ENCODE assay signal across 16 cellular contexts in genomic region chr5:151870820-151871219, GRCh38. TPM values are rescaled to one million over a fixed set of nuclear protein-coding genes. Genes with fewer than 3 reads are reported as not detected.
A peak's percentile ranks its signal among the peaks of the same experiment; 100 is the strongest.
DNase-seq lines count a peak whose midpoint lies in the region; ATAC-seq and TF ChIP-seq lines count a peak whose summit lies in the region.
"Had no signal": no experiment of that assay in that cellular context is flagged by ENCODE, and none has a peak within 500 bp of the region (broad histone marks: within the 10 kb centered on the region; RNA-seq: fewer than 3 reads in every experiment).

No MANE protein-coding gene starts in this region.

- CTCF ChIA-PET in AG04449 (lab: Yijun Ruan, JAX): no interaction called here
- CTCF ChIA-PET in HCT116 (lab: Charles Lee): no interaction called here

- TF ChIP-seq CTCF in AG04449 (IDR thresholded peaks at IDR 0.05; ENCODE audit: insufficient read depth, low read length, missing control alignments): no peak
- TF ChIP-seq CTCF in HCT116 (IDR thresholded peaks at IDR 0.05 in 2 of 3, conservative IDR thresholded peaks at IDR 0.05 in 1 of 3; ENCODE audit: borderline replicate concordance in 1 of 3, insufficient read depth in 1 of 3, low read depth in 2 of 3, low read length in 2 of 3): no peak

- H3K4me3 ChIP-seq in AG04449 (ENCODE audit: low read depth, low read length): no peak overlapping the region
- no peak overlapping the region for H3K4me3 ChIP-seq in HCT116 (replicated peaks in 1 of 2; ENCODE audit: low read depth in 1 of 2, low read length in 2 of 2)
- H3K4me3 ChIP-seq in SJSA1: no peak overlapping the region
- H3K4me3 ChIP-seq: lower lobe of right lung had no signal

- RAD21 ChIA-PET in HCT116 (lab: Charles Lee; ENCODE audit: low non-redundant PET in 1 of 2, low total read pairs in 2 of 2, uncharacterized antibody in 2 of 2, unreplicated experiment in 2 of 2): no interaction called here

- no peaks in the 10 kb centered on the region for H3K79me2 ChIP-seq in HCT116 (ENCODE audit: insufficient read depth, low read length)

- H4K20me1 ChIP-seq in HCT116 (ENCODE audit: insufficient read depth): no peaks in the 10 kb centered on the region

- H2AFZ ChIP-seq in HCT116 (ENCODE audit: low read depth, low read length, poor library complexity, severe bottlenecking): no peak overlapping the region

- H3K27me3 ChIP-seq in HCT116 (ENCODE audit: insufficient read depth, low read length) (no peaks in the 10 kb centered on the region), SJSA1 (replicated peaks) (no peaks in the 10 kb centered on the region; the same call in 1 of the 2 replicates)

- H3K9me2 ChIP-seq in HCT116 (ENCODE audit: insufficient read depth): no peaks in the 10 kb centered on the region

- peaks cover 0 to 8% of the 10 kb centered on the region in 2 experiments; a peak in 2 of 4 replicates for H3K4me1 ChIP-seq in HCT116 (ENCODE audit: control insufficient read depth in 1 of 2, insufficient read depth in 2 of 2, low read length in 2 of 2)
- H3K4me1 ChIP-seq in SJSA1 (replicated peaks): peaks cover 5% of the 10 kb centered on the region
- H3K4me1 ChIP-seq: Caco-2, lower lobe of right lung had no signal

- ATAC-seq in HCT116 (peak; percentile 80), GM21390 (IDR thresholded peaks at IDR 0.05; ENCODE audit: unreplicated experiment) (no peak)
- ATAC-seq: lower lobe of right lung had no signal

- intact Hi-C loops in HCT116 (cut with micrococcal nuclease): no loop called here

- TF ChIP-seq RAD21 in HCT116 (IDR thresholded peaks at IDR 0.05; ENCODE audit: low read depth): no peak

- POLR2A ChIA-PET in AG04449 (lab: Yijun Ruan, JAX): no interaction called here
- POLR2A ChIA-PET in HCT116 (lab: Charles Lee): no interaction called here

- H3K9ac ChIP-seq in HCT116 (ENCODE audit: low read length): no peak overlapping the region

- DNase-seq in AG04449 (ENCODE audit: low read depth, low spot score): peak; percentile 16
- DNase-seq in HCT116 (ENCODE audit: low read depth, low spot score): no peak
- DNase-seq in SJSA1 (ENCODE audit: low read depth in 1 of 2, low spot score in 2 of 2): peak; percentile 56 to 65
- peak; percentile 98 for DNase-seq in foreskin melanocyte
- DNase-seq in KG1 (lab: John Stamatoyannopoulos, UW): no peak
- DNase-seq in mucosa of gallbladder (ENCODE audit: low spot score): no peak
- no peak for DNase-seq in SK-N-DZ (ENCODE audit: low spot score)
- DNase-seq: activated CD8-positive, alpha-beta memory T cell treated with anti-CD3 and anti-CD28 coated beads, Interleukin-2, amount 50 U/mL, for 4 hours; Caco-2; caudate nucleus; KBM-7; lower lobe of right lung; NCI-H524 had no signal

- TF ChIP-seq POLR2A in HCT116 (IDR thresholded peaks at IDR 0.05; ENCODE audit: borderline replicate concordance, extremely low read depth, insufficient read depth, insufficient read length): no peak

- no TSS peak for BruUV-seq in HCT116 (replicated peaks; lab: Mats Ljungman, UMichigan)

- no peak overlapping the region for H3K4me2 ChIP-seq in HCT116 (ENCODE audit: low read length)

- H3K9me3 ChIP-seq in HCT116 (ENCODE audit: control insufficient read depth in 1 of 2, insufficient read depth in 1 of 2, low read depth in 1 of 2, low read length in 2 of 2) (no peaks in the 10 kb centered on the region), SJSA1 (replicated peaks) (no peaks in the 10 kb centered on the region)
- H3K9me3 ChIP-seq: Caco-2, lower lobe of right lung had no signal

- H3K27ac ChIP-seq in HCT116 (ENCODE audit: low read depth, low read length) (no peak overlapping the region), SJSA1 (peak overlapping the region; percentile 42)
- H3K27ac ChIP-seq: lower lobe of right lung had no signal

- H3K36me3 ChIP-seq in HCT116 (ENCODE audit: control insufficient read depth in 1 of 2, insufficient read depth in 2 of 2, low read length in 2 of 2): no peaks in the 10 kb centered on the region
- H3K36me3 ChIP-seq in SJSA1: no peaks in the 10 kb centered on the region
- H3K36me3 ChIP-seq: lower lobe of right lung had no signal

TF ChIP-seq in HCT116, 20 proteins besides CTCF, POLR2A, EP300 and RAD21:
- no peak for TF ChIP-seq TCF7L2 (IDR thresholded peaks at IDR 0.05; ENCODE audit: borderline replicate concordance, extremely low read depth, insufficient read depth, insufficient read length)
- no peak for TF ChIP-seq CEBPB (IDR thresholded peaks at IDR 0.05; ENCODE audit: low read depth)
- no peak for TF ChIP-seq POLR2AphosphoS5 (IDR thresholded peaks at IDR 0.05; ENCODE audit: low read depth, low read length)
- TF ChIP-seq CBX3 (IDR thresholded peaks at IDR 0.05; ENCODE audit: low read depth): no peak
- TF ChIP-seq MAX (IDR thresholded peaks at IDR 0.05): no peak
- no peak for TF ChIP-seq YY1 (IDR thresholded peaks at IDR 0.05; ENCODE audit: extremely low read depth, insufficient replicate concordance, low read depth, low read length)
- no peak for TF ChIP-seq SRF (IDR thresholded peaks at IDR 0.05; ENCODE audit: low read depth)
- TF ChIP-seq, protein P1, sequence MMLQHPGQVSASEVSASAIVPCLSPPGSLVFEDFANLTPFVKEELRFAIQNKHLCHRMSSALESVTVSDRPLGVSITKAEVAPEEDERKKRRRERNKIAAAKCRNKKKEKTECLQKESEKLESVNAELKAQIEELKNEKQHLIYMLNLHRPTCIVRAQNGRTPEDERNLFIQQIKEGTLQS (IDR thresholded peaks at IDR 0.05): no peak

RNA-seq across cellular contexts. Expression of gene GLRA1, which starts 53.8 kb away (rescaled TPM):
- total RNA-seq in HCT116 (2021; ENCODE audit: unreplicated experiment): not detected
- polyA plus RNA-seq in HCT116 (2012): not detected in 2 replicates
- not detected in 2 replicates for total RNA-seq in SJSA1 (2014; rRNA removed; shearing (Covaris generic))
- total RNA-seq in mucosa of gallbladder: not detected
- not detected in 2 replicates for polyA plus RNA-seq in SK-N-DZ (2014; cell fraction: cytosol; rRNA removed)
- not detected in 2 replicates for polyA plus RNA-seq in SK-N-DZ (2014; cell fraction: nucleus; rRNA removed)
- total RNA-seq: Caco-2; lower lobe of right lung; pulmonary artery endothelial cell; T-helper 1 cell treated with Interleukin-12 subunit alpha and Interleukin-12 subunit beta and Interleukin-4 antibody, amounts not matched to agents 30 ng/mL and 1 ng/mL, for 36 hours had no signal

Comparison
In these comparisons a context has a peak if more than half of its experiments do, and no peak if none do; other contexts are left out.
1. DNase-seq: peak in AG04449 (single experiment), SJSA1 (2 of 2) and foreskin melanocyte (single experiment); none in HCT116 (single experiment), KG1 (single experiment), mucosa of gallbladder (single experiment) and SK-N-DZ (single experiment).